In the genomic region with DNA sequence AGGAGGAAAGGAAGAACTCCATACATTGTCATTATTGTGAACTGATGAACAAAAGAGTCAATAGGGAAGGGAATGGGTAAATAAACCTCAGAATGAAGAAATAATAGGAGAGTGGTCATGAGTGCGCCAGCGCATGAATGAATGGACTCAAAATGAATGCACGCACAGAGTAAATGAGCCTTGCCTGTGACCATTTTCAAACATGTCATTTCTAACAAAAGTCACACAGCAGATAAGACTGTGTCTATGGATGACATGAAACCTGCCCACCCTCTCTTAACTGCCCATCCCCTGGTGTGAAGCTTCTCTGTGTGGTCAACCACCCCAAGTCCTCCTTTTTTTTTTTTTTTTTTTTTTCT, we compare ENCODE assay signal across 7 cellular contexts.
A peak's percentile ranks its signal among the peaks of the same experiment; 100 is the strongest.
DNase-seq lines count a peak whose midpoint lies in the region; ATAC-seq and TF ChIP-seq lines count a peak whose summit lies in the region.

No MANE protein-coding gene starts in this region.

- CTCF ChIA-PET in activated CD8-positive, alpha-beta T cell treated with anti-CD3 and anti-CD28 coated beads for 36 hours (lab: Charles Lee), result interaction anchor here (1.0 to 5.6 kb wide), 6 partner anchors 9 to 962 kb away, joined by 3 to 116 read pairs (median 7); a partner anchor contains a TSS

- peak; percentile 20 for ATAC-seq in GM19035 (IDR thresholded peaks at IDR 0.05; ENCODE audit: unreplicated experiment)
- ATAC-seq in HG02798 (IDR thresholded peaks at IDR 0.05; ENCODE audit: poor library complexity, unreplicated experiment), result peak; percentile 13
- ATAC-seq in activated CD8-positive, alpha-beta T cell treated with anti-CD3 and anti-CD28 coated beads for 36 hours, result peak; percentile 12
- no peak for ATAC-seq in HG03108 (IDR thresholded peaks at IDR 0.05; ENCODE audit: unreplicated experiment)

- no peak overlapping the region for H3K9ac ChIP-seq in parathyroid adenoma

- peak; percentile 50 for TF ChIP-seq CTCF in activated CD8-positive, alpha-beta T cell treated with anti-CD3 and anti-CD28 coated beads for 36 hours (IDR thresholded peaks at IDR 0.05)
- TF ChIP-seq CTCF in parathyroid adenoma (IDR thresholded peaks at IDR 0.05), result no peak

- POLR2A ChIA-PET in activated CD8-positive, alpha-beta T cell treated with anti-CD3 and anti-CD28 coated beads for 36 hours (lab: Charles Lee), result interaction anchor here (1.1 kb wide), 1 partner anchor 13 kb away, joined by 3 read pairs; no protein-coding TSS in a partner anchor

- no peak for DNase-seq in activated CD8-positive, alpha-beta T cell treated with anti-CD3 and anti-CD28 coated beads for 36 hours
- DNase-seq in globus pallidus (ENCODE audit: low spot score) (no peak), middle frontal gyrus (ENCODE audit: extremely low spot score, low spot score) (no peak)

- H3K27ac ChIP-seq in parathyroid adenoma, result peak overlapping the region; percentile 85

- no peak overlapping the region for H3K4me3 ChIP-seq in parathyroid adenoma (ENCODE audit: low read depth, low read length)

- H2AFZ ChIP-seq in parathyroid adenoma, result peak overlapping the region; percentile 99

- no peaks in the 10 kb centered on the region for H3K27me3 ChIP-seq in parathyroid adenoma (ENCODE audit: control insufficient read depth, insufficient read depth, low read length)

- peaks cover 7% of the 10 kb centered on the region for H3K27me3 Mint-ChIP-seq in activated CD8-positive, alpha-beta T cell treated with anti-CD3 and anti-CD28 coated beads for 36 hours

- H3K4me1 ChIP-seq in parathyroid adenoma, result peaks cover 13% of the 10 kb centered on the region

- H3K79me2 ChIP-seq in parathyroid adenoma, result no peaks in the 10 kb centered on the region

- intact Hi-C loops in activated CD8-positive, alpha-beta T cell treated with anti-CD3 and anti-CD28 coated beads for 36 hours (cut with micrococcal nuclease), result loop anchor here (1.0 to 10.0 kb wide), 4 partner anchors 120 to 533 kb away; a partner anchor contains a TSS

- no peak overlapping the region for H3K4me2 ChIP-seq in parathyroid adenoma (ENCODE audit: low read length)

- H3K27ac Mint-ChIP-seq in activated CD8-positive, alpha-beta T cell treated with anti-CD3 and anti-CD28 coated beads for 36 hours, result peak overlapping the region; percentile 89

- H3K36me3 Mint-ChIP-seq in activated CD8-positive, alpha-beta T cell treated with anti-CD3 and anti-CD28 coated beads for 36 hours (ENCODE audit: low read depth), result no peaks in the 10 kb centered on the region

- H3K4me1 Mint-ChIP-seq in activated CD8-positive, alpha-beta T cell treated with anti-CD3 and anti-CD28 coated beads for 36 hours (ENCODE audit: low read depth), result peaks cover 15% of the 10 kb centered on the region

- no peaks in the 10 kb centered on the region for H3K36me3 ChIP-seq in parathyroid adenoma (ENCODE audit: control insufficient read depth, insufficient read depth, low read length)

- no peaks in the 10 kb centered on the region for H3K9me3 Mint-ChIP-seq in activated CD8-positive, alpha-beta T cell treated with anti-CD3 and anti-CD28 coated beads for 36 hours

- no peaks in the 10 kb centered on the region for H3K9me3 ChIP-seq in parathyroid adenoma (ENCODE audit: control insufficient read depth, low read length)

- H3K4me3 Mint-ChIP-seq in activated CD8-positive, alpha-beta T cell treated with anti-CD3 and anti-CD28 coated beads for 36 hours, result peak overlapping the region; percentile 88
